ENCODE assay signal across 18 cellular contexts in the genomic region with DNA sequence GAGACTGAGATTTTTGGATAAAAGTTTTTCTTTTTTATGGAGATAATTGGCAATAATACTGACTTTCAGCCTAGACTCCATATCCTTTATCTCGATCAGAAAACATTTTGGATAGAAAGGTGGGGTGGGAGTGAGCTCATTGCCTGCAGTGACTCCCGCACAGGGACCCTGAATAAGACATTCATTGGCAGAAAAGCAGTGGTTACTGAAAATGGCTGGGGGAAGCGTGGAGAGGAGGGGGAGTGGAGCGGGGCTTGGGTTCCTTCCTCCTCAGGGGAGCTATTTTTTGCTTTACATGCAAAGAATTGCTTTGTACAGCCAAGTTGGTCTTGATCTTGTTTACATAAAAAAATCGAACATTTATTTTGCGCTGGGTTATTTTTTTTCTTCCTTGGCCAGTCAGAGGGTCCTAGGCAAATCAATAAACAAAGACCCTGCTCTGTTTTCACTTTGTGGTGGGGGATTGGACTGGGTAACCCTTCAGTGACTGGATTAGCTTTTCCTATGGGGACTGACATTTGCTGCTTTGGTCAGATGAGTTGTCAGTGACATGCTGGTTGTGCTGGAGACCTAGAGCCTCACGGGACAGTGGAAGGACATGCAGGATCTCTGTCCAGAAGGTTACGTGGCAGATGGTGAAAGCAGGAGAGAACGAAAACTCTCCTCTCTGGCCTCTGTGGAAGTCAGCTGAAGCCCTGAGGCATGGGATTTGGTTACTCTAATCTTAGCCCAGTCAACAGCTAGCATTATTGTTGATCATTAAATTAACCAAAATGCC.
A peak's percentile ranks its signal among the peaks of the same experiment; 100 is the strongest.
DNase-seq lines count a peak whose midpoint lies in the region; TF ChIP-seq lines count a peak whose summit lies in the region.
"Had no signal": no experiment of that assay in that cellular context is flagged by ENCODE, and none has a peak within 500 bp of the region (broad histone marks: within the 10 kb centered on the region; RNA-seq: fewer than 3 reads in every experiment).

No MANE protein-coding gene starts in this region.

- peaks cover 0 to 29% (median 3%) of the 10 kb centered on the region in 4 donors for H3K4me1 ChIP-seq in tibial nerve
- H3K4me1 ChIP-seq: Peyer's patch had no signal

- TF ChIP-seq POLR2A in tibial nerve (IDR thresholded peaks at IDR 0.05), result no peak

- peak in 1 of 2 donors; percentile 53 for TF ChIP-seq EP300 in tibial nerve (IDR thresholded peaks at IDR 0.05)

- intact Hi-C loops in dorsolateral prefrontal cortex (cut with DNase I), result no loop called here

- peaks cover 0 to 6% (median 0%) of the 10 kb centered on the region in 4 donors for H3K9me3 ChIP-seq in tibial nerve
- H3K9me3 ChIP-seq: Peyer's patch had no signal

- no peak for TF ChIP-seq CTCF in dorsolateral prefrontal cortex (IDR thresholded peaks at IDR 0.05 in 54 of 56, conservative IDR thresholded peaks at IDR 0.05 in 2 of 56; ENCODE audit: low read depth in 1 of 56, partially characterized antibody in 56 of 56)
- no peak for TF ChIP-seq CTCF in tibial nerve (IDR thresholded peaks at IDR 0.05)

- peak; percentile 13 for DNase-seq in DMS 273 (lab: John Stamatoyannopoulos, UW; ENCODE audit: unreplicated experiment)
- DNase-seq in DMS 273 treated with DMSO at 0.1 percent for 48 hours (lab: John Stamatoyannopoulos, UW), result no peak
- DNase-seq in dorsolateral prefrontal cortex, result no peak
- peak; percentile 41 for DNase-seq in myocyte (ENCODE audit: low read depth)
- peak in 1 of 2 donors; percentile 43 for DNase-seq in tibial nerve (ENCODE audit: low spot score in 2 of 2)
- no peak for DNase-seq in NCI-H82 (lab: John Stamatoyannopoulos, UW)
- no peak for DNase-seq in anterior cingulate cortex (lab: John Stamatoyannopoulos, UW)
- no peak for DNase-seq in NCI-H510A (lab: John Stamatoyannopoulos, UW)
- DNase-seq: activated CD4-positive, alpha-beta T cell treated with anti-CD3 and anti-CD28 coated beads, Interleukin-2, amount 50 U/mL, for 4 hours; brain microvascular endothelial cell; DMS53; mesendoderm; MV-4-11; NCI-H2107; Peyer's patch; stimulated activated CD4-positive, alpha-beta T cell treated with anti-CD3 and anti-CD28 coated beads, Interleukin-2, amount 100 ng/mL, for 48 hours had no signal

- H3K4me3 ChIP-seq in dorsolateral prefrontal cortex, result peak overlapping the region in 43 of 59 donors; percentile 1 to 55 (median 32)
- peak overlapping the region in 3 of 4 donors; percentile 5 to 31 (median 6) for H3K4me3 ChIP-seq in tibial nerve
- H3K4me3 ChIP-seq: Peyer's patch had no signal

- H3K36me3 ChIP-seq in tibial nerve, result no peaks in the 10 kb centered on the region
- H3K36me3 ChIP-seq: brain microvascular endothelial cell, Peyer's patch had no signal

- H3K27ac ChIP-seq in dorsolateral prefrontal cortex (peak overlapping the region in 3 of 59 donors; percentile 1 to 44 (median 15)), tibial nerve (peak overlapping the region in 3 of 4 donors; percentile 55 to 69 (median 58))
- H3K27ac ChIP-seq: 22Rv1, brain microvascular endothelial cell, HL-60, Peyer's patch had no signal

- 22 to 24% methylated on average over 9 of the region's 9 CpGs for WGBS in tibial nerve, 2 donors

- no peaks in the 10 kb centered on the region for H3K27me3 ChIP-seq in dorsolateral prefrontal cortex
- H3K27me3 ChIP-seq in tibial nerve, result no peaks in the 10 kb centered on the region
- H3K27me3 ChIP-seq: brain microvascular endothelial cell, Peyer's patch had no signal

Comparison
In these comparisons a context has a peak if more than half of its experiments do, and no peak if none do; other contexts are left out.
1. DNase-seq: peak in DMS 273 (single experiment) and myocyte (single experiment); none in DMS 273 treated with DMSO at 0.1 percent for 48 hours (single experiment), dorsolateral prefrontal cortex (0 of 10), NCI-H82 (single experiment), anterior cingulate cortex (0 of 58) and NCI-H510A (single experiment).